ENCODE assay signal across 28 cellular contexts in genomic region chr16:9351841-9352434, GRCh38.
"Had no signal": no experiment of that assay in that cellular context is flagged by ENCODE, and none has a peak within 500 bp of the region (broad histone marks: within the 10 kb centered on the region; RNA-seq: fewer than 3 reads in every experiment).

No MANE protein-coding gene starts in this region.

- ATAC-seq: activated CD8-positive, alpha-beta memory T cell treated with anti-CD3 and anti-CD28 coated beads, Interleukin-2, amount 10 ng/mL, durations not matched to agents 7 days and 5 days; activated naive CD4-positive, alpha-beta T cell treated with anti-CD3 and anti-CD28 coated beads, Interleukin-2, amount 50 U/mL, for 72 hours; activated naive CD8-positive, alpha-beta T cell treated with anti-CD3 and anti-CD28 coated beads, Interleukin-2, amount 50 U/mL, for 24 hours; K562; T-cell had no signal

- H3K27me3 ChIP-seq: brain microvascular endothelial cell, cardiac muscle cell, Peyer's patch had no signal

- DNase-seq: activated B cell treated with CpG ODN at 0.5 μM for 24 hours; activated CD4-positive, alpha-beta T cell treated with anti-CD3 and anti-CD28 coated beads for 1 hour; activated CD4-positive, alpha-beta T cell treated with anti-CD3 and anti-CD28 coated beads, Interleukin-2, amount 10 ng/mL, durations not matched to agents 24 days and 14 days; activated CD4-positive, alpha-beta T cell treated with anti-CD3 and anti-CD28 coated beads, Interleukin-2, amount 50 U/mL, for 48 hours; activated CD8-positive, alpha-beta memory T cell treated with anti-CD3 and anti-CD28 coated beads, Interleukin-2, amount 10 ng/mL, durations not matched to agents 7 days and 5 days; activated effector memory CD4-positive, alpha-beta T cell treated with Interleukin-2 at 50 U/mL for 16 hours; activated naive CD4-positive, alpha-beta T cell treated with Interleukin-2 at 50 U/mL for 16 hours; activated naive CD8-positive, alpha-beta T cell treated with anti-CD3 and anti-CD28 coated beads, Interleukin-2, amount 50 U/mL, for 24 hours; activated T-cell treated with anti-CD3 and anti-CD28 coated beads, Interleukin-2, amount 50 U/mL, for 24 hours; amygdala; brain microvascular endothelial cell; Karpas-422; MM.1S; NCI-H1105; NCI-H1436; NCI-H1694 treated with DMSO at 0.1 percent for 48 hours; NCI-H510A treated with DMSO at 0.1 percent for 48 hours; SHP77 treated with DMSO at 0.1 percent for 48 hours; T-cell; T-helper 2 cell; T1000 had no signal

- H3K27ac ChIP-seq: brain microvascular endothelial cell, cardiac muscle cell, RWPE1 had no signal

- H3K36me3 ChIP-seq: brain microvascular endothelial cell, cardiac muscle cell, Peyer's patch had no signal

- H3K4me3 ChIP-seq: cardiac muscle cell, K562, Peyer's patch had no signal

- H3K9me3 ChIP-seq: Peyer's patch had no signal

- FAIRE-seq: astrocyte, K562, TTC549 had no signal
